In genomic region chr18:13381907-13382682, GRCh38 we compare ENCODE assay signal across 8 cellular contexts.
DNase-seq lines count a peak whose midpoint lies in the region; ATAC-seq and TF ChIP-seq lines count a peak whose summit lies in the region.

No MANE protein-coding gene starts in this region.

- ATAC-seq in GM18909 (IDR thresholded peaks at IDR 0.05; ENCODE audit: poor library complexity, unreplicated experiment) = peak; percentile 50
- ATAC-seq in stimulated activated memory B cell treated with anti-CD40 and anti-IgM and Interleukin-4, amounts not matched to agents 10 μg/mL and 1 μg/mL and 100 μg/mL, for 72 hours = peak; percentile 76
- ATAC-seq in HG03457 (IDR thresholded peaks at IDR 0.05; ENCODE audit: unreplicated experiment) = no peak
- ATAC-seq in GM18517 (IDR thresholded peaks at IDR 0.05; ENCODE audit: unreplicated experiment) = no peak

- H3K36me3 Mint-ChIP-seq in chondrocyte (ENCODE audit: low read depth) = no peaks in the 10 kb centered on the region
- no peaks in the 10 kb centered on the region for H3K36me3 Mint-ChIP-seq in stimulated activated memory B cell treated with anti-CD40 and anti-IgM and Interleukin-4, amounts not matched to agents 10 μg/mL and 1 μg/mL and 100 μg/mL, for 72 hours

- DNase-seq in Ammon's horn (ENCODE audit: low spot score) (peak; percentile 84), RPMI7951 (ENCODE audit: low read depth) (peak; percentile 69), chondrocyte (ENCODE audit: low spot score) (peak; percentile 75), kidney tubule cell (ENCODE audit: low spot score) (peak; percentile 86)

- no peaks in the 10 kb centered on the region for H3K9me3 Mint-ChIP-seq in chondrocyte (ENCODE audit: low read depth)
- H3K9me3 Mint-ChIP-seq in stimulated activated memory B cell treated with anti-CD40 and anti-IgM and Interleukin-4, amounts not matched to agents 10 μg/mL and 1 μg/mL and 100 μg/mL, for 72 hours = no peaks in the 10 kb centered on the region

- H3K27me3 Mint-ChIP-seq in chondrocyte (ENCODE audit: low read depth) = no peaks in the 10 kb centered on the region
- no peaks in the 10 kb centered on the region for H3K27me3 Mint-ChIP-seq in stimulated activated memory B cell treated with anti-CD40 and anti-IgM and Interleukin-4, amounts not matched to agents 10 μg/mL and 1 μg/mL and 100 μg/mL, for 72 hours

- H3K4me1 Mint-ChIP-seq in chondrocyte (ENCODE audit: low read depth) = peaks cover 80% of the 10 kb centered on the region
- peaks cover 31% of the 10 kb centered on the region for H3K4me1 Mint-ChIP-seq in stimulated activated memory B cell treated with anti-CD40 and anti-IgM and Interleukin-4, amounts not matched to agents 10 μg/mL and 1 μg/mL and 100 μg/mL, for 72 hours

- TF ChIP-seq CTCF in chondrocyte (IDR thresholded peaks at IDR 0.05) = no peak

- H3K27ac Mint-ChIP-seq in chondrocyte (ENCODE audit: unreplicated experiment) = peak overlapping the region; percentile 93
- H3K27ac Mint-ChIP-seq in stimulated activated memory B cell treated with anti-CD40 and anti-IgM and Interleukin-4, amounts not matched to agents 10 μg/mL and 1 μg/mL and 100 μg/mL, for 72 hours = peak overlapping the region; percentile 90

- peak overlapping the region; percentile 54 for H3K4me3 Mint-ChIP-seq in chondrocyte (ENCODE audit: unreplicated experiment)
- H3K4me3 Mint-ChIP-seq in stimulated activated memory B cell treated with anti-CD40 and anti-IgM and Interleukin-4, amounts not matched to agents 10 μg/mL and 1 μg/mL and 100 μg/mL, for 72 hours = peak overlapping the region; percentile 73

Comparison
In these comparisons a context has a peak if more than half of its experiments do, and no peak if none do; other contexts are left out.
1. ATAC-seq: peak in GM18909 (single experiment) and stimulated activated memory B cell treated with anti-CD40 and anti-IgM and Interleukin-4, amounts not matched to agents 10 μg/mL and 1 μg/mL and 100 μg/mL, for 72 hours (single experiment); none in HG03457 (single experiment) and GM18517 (single experiment).
2. Peak in every context shown above with its lines, with median percentiles within 50 percentile points of each other: DNase-seq.